13 cellular contexts compared by ENCODE assay signal in genomic region chr7:39507866-39508551, GRCh38. TPM values are rescaled to one million over a fixed set of nuclear protein-coding genes. Genes with fewer than 3 reads are reported as not detected.
DNase-seq lines count a peak whose midpoint lies in the region; ATAC-seq and TF ChIP-seq lines count a peak whose summit lies in the region.
"Had no signal": no experiment of that assay in that cellular context is flagged by ENCODE, and none has a peak within 500 bp of the region (broad histone marks: within the 10 kb centered on the region; RNA-seq: fewer than 3 reads in every experiment).

No MANE protein-coding gene starts in this region.

- H3K36me3 ChIP-seq in SK-N-SH (replicated peaks in 1 of 2; ENCODE audit: control insufficient read depth in 1 of 2, insufficient read depth in 2 of 2, low read length in 1 of 2) (no peaks in the 10 kb centered on the region), neuronal stem cell (replicated peaks in 1 of 2; ENCODE audit: control insufficient read depth in 2 of 2, insufficient read depth in 2 of 2, low read length in 2 of 2) (no peaks in the 10 kb centered on the region)
- H3K36me3 ChIP-seq: neutrophil, tibial nerve had no signal

- no peaks in the 10 kb centered on the region for H4K20me1 ChIP-seq in SK-N-SH (ENCODE audit: insufficient read depth)

- no peak for ATAC-seq in SK-N-SH treated with all-trans-retinoic acid at 6 μM for 48 hours
- peak; percentile 78 for ATAC-seq in HG02981 (IDR thresholded peaks at IDR 0.05; ENCODE audit: unreplicated experiment)
- no peak for ATAC-seq in GM19452 (IDR thresholded peaks at IDR 0.05; ENCODE audit: unreplicated experiment)
- ATAC-seq in GM18870 (IDR thresholded peaks at IDR 0.05; ENCODE audit: unreplicated experiment) = no peak
- ATAC-seq: A549, body of pancreas had no signal

- no peak overlapping the region for H3K4me2 ChIP-seq in SK-N-SH
- H3K4me2 ChIP-seq in neuronal stem cell (ENCODE audit: insufficient read depth, low read length, poor library complexity, severe bottlenecking) = no peak overlapping the region
- H3K4me2 ChIP-seq: A549 had no signal

- H3K79me2 ChIP-seq in SK-N-SH (ENCODE audit: insufficient read depth) = no peaks in the 10 kb centered on the region

- TF ChIP-seq CTCF in SK-N-SH (IDR thresholded peaks at IDR 0.05) = no peak

- POLR2A ChIA-PET in SK-N-SH (lab: Yijun Ruan, JAX) = no interaction called here

- H2BK12ac ChIP-seq in neuronal stem cell (ENCODE audit: low read length) = no peak overlapping the region

- H2BK15ac ChIP-seq in neuronal stem cell (ENCODE audit: low read length) = no peak overlapping the region

- no peak overlapping the region for H4K91ac ChIP-seq in neuronal stem cell (ENCODE audit: low read depth, low read length, poor library complexity)

- no peak for DNase-seq in SK-N-SH
- DNase-seq in NOMO-1 treated with DMSO at 0.1 percent for 48 hours (lab: John Stamatoyannopoulos, UW; ENCODE audit: unreplicated experiment) = peak; percentile 40
- no peak for DNase-seq in neuronal stem cell (ENCODE audit: low spot score)
- DNase-seq in NCI-H524 treated with DMSO at 0.1 percent for 48 hours (lab: John Stamatoyannopoulos, UW) = no peak
- DNase-seq: body of pancreas, SIG-M5 had no signal

- no peak overlapping the region for H2AK5ac ChIP-seq in neuronal stem cell (ENCODE audit: low read depth, low read length)

- peaks cover 15% of the 10 kb centered on the region for H3F3A ChIP-seq in SK-N-SH (replicated peaks; ENCODE audit: insufficient read depth)

- no peak for TF ChIP-seq EP300 in SK-N-SH (IDR thresholded peaks at IDR 0.05; ENCODE audit: borderline replicate concordance in 1 of 2, low read depth in 1 of 2, low read length in 1 of 2)

- H3K9ac ChIP-seq in SK-N-SH (no peak overlapping the region), neuronal stem cell (ENCODE audit: low read depth, low read length, poor library complexity) (no peak overlapping the region)

- H2BK120ac ChIP-seq in neuronal stem cell (ENCODE audit: low read depth, low read length) = no peak overlapping the region

- H3K4me1 ChIP-seq in SK-N-SH (ENCODE audit: control insufficient read depth in 1 of 2, insufficient read depth in 2 of 2, low read depth in 1 of 2, low read length in 1 of 2) = peaks cover 0 to 10% of the 10 kb centered on the region in 2 experiments; a peak in 1 of 4 replicates
- H3K4me1 ChIP-seq in neuronal stem cell (ENCODE audit: control insufficient read depth in 2 of 2, insufficient read depth in 1 of 2, low read depth in 1 of 2, low read length in 2 of 2) = no peaks in the 10 kb centered on the region
- H3K4me1 ChIP-seq: body of pancreas, tibial nerve had no signal

- H3K4me3 ChIP-seq in SK-N-SH (ENCODE audit: low read depth in 2 of 2, low read length in 1 of 2) (no peak overlapping the region), neuronal stem cell (ENCODE audit: low read length in 2 of 2) (no peak overlapping the region)
- H3K4me3 ChIP-seq: A549, body of pancreas, tibial nerve had no signal

- no peak overlapping the region for H3K23ac ChIP-seq in neuronal stem cell (ENCODE audit: low read depth, low read length, poor library complexity)

- peak overlapping the region; percentile 19 for H4K8ac ChIP-seq in neuronal stem cell (ENCODE audit: low read depth, low read length)

- H3K27me3 ChIP-seq in SK-N-SH (ENCODE audit: insufficient read depth) (no peaks in the 10 kb centered on the region), neuronal stem cell (ENCODE audit: control insufficient read depth in 3 of 3, insufficient read depth in 3 of 3, low read depth in 1 of 3, low read length in 3 of 3) (no peaks in the 10 kb centered on the region)
- H3K27me3 ChIP-seq: body of pancreas, neutrophil, tibial nerve had no signal

- 59% methylated on average over 8 of the region's 8 CpGs for WGBS in SK-N-SH (ENCODE audit: low lambda C conversion rate)
- no CpG with 5 or more reads among the region's 8 CpGs for WGBS in neuronal stem cell (ENCODE audit: extremely low coverage in 2 of 2, insufficient read length in 2 of 2, insufficient replicate concordance in 1 of 2), 2 donors

- no peaks in the 10 kb centered on the region for H3K9me3 ChIP-seq in SK-N-SH
- no peaks in the 10 kb centered on the region for H3K9me3 ChIP-seq in neuronal stem cell (replicated peaks in 1 of 2; ENCODE audit: control insufficient read depth in 2 of 2, insufficient read depth in 1 of 2, low read depth in 1 of 2, low read length in 2 of 2)
- H3K9me3 ChIP-seq: A549, body of pancreas, neutrophil, tibial nerve had no signal

- H3K14ac ChIP-seq in neuronal stem cell (ENCODE audit: low read length) = no peak overlapping the region

- CTCF ChIA-PET in SK-N-SH (lab: Yijun Ruan, JAX) = interaction anchor here (0.8 kb wide), 1 partner anchor 158 kb away, joined by 3 read pairs; no protein-coding TSS in a partner anchor

- no peak overlapping the region for H3K4ac ChIP-seq in neuronal stem cell (ENCODE audit: low read length)

- H2AFZ ChIP-seq in SK-N-SH (ENCODE audit: low read depth) (no peak overlapping the region), neuronal stem cell (ENCODE audit: low read length) (no peak overlapping the region)

- no peaks in the 10 kb centered on the region for H3K9me2 ChIP-seq in SK-N-SH

- no peak overlapping the region for H3K27ac ChIP-seq in SK-N-SH (ENCODE audit: low read depth in 2 of 2, low read length in 1 of 2)
- no peak overlapping the region for H3K27ac ChIP-seq in neuronal stem cell (replicated peaks; ENCODE audit: low read length)
- H3K27ac ChIP-seq: A549, body of pancreas, neutrophil, tibial nerve had no signal

- no peak for TF ChIP-seq RAD21 in SK-N-SH (IDR thresholded peaks at IDR 0.05; ENCODE audit: low read length)

- no peaks in the 10 kb centered on the region for H3K79me1 ChIP-seq in neuronal stem cell (ENCODE audit: low read depth, low read length)

- no peak overlapping the region for H2BK5ac ChIP-seq in neuronal stem cell (ENCODE audit: low read length)

- no peak overlapping the region for H3K18ac ChIP-seq in neuronal stem cell (ENCODE audit: low read length)

TF ChIP-seq in SK-N-SH, 30 proteins besides CTCF, POLR2A, EP300 and RAD21:
- no peak for TF ChIP-seq IRF3 (IDR thresholded peaks at IDR 0.05; ENCODE audit: low read depth, low read length)
- no peak for TF ChIP-seq GABPA (IDR thresholded peaks at IDR 0.05; ENCODE audit: low read depth)
- peak; percentile 71; the same call in 1 of the 2 replicates for TF ChIP-seq MAX (IDR thresholded peaks at IDR 0.05; ENCODE audit: low read depth)
- TF ChIP-seq NFIC (IDR thresholded peaks at IDR 0.05; ENCODE audit: borderline replicate concordance) = peak; percentile 16; the same call in 1 of the 2 replicates
TF ChIP-seq in SK-N-SH: peak in this region for 2.

TF ChIP-seq in SK-N-SH treated with all-trans-retinoic acid at 6 μM for 48 hours, 23 proteins besides CTCF, POLR2A, EP300 and RAD21 (continues in another document):
- TF ChIP-seq ZFP3 (CRISPR knock-in tag; IDR thresholded peaks at IDR 0.05) = no peak
- TF ChIP-seq TCF4 (CRISPR knock-in tag; IDR thresholded peaks at IDR 0.05; ENCODE audit: borderline replicate concordance) = no peak
- TF ChIP-seq RARB (CRISPR knock-in tag; IDR thresholded peaks at IDR 0.05) = no peak
- TF ChIP-seq ARNTL (CRISPR knock-in tag; IDR thresholded peaks at IDR 0.05; ENCODE audit: borderline replicate concordance, low read depth) = no peak
- TF ChIP-seq TOX (CRISPR knock-in tag; IDR thresholded peaks at IDR 0.05; ENCODE audit: borderline replicate concordance) = no peak
- no peak for TF ChIP-seq ZNF8 (CRISPR knock-in tag; IDR thresholded peaks at IDR 0.05)
- no peak for TF ChIP-seq PATZ1 (CRISPR knock-in tag; IDR thresholded peaks at IDR 0.05; ENCODE audit: borderline replicate concordance)
- TF ChIP-seq ESRRG (CRISPR knock-in tag; IDR thresholded peaks at IDR 0.05) = no peak
- TF ChIP-seq ZFP30 (CRISPR knock-in tag; IDR thresholded peaks at IDR 0.05) = no peak
- no peak for TF ChIP-seq PPARA (CRISPR knock-in tag; IDR thresholded peaks at IDR 0.05; ENCODE audit: borderline replicate concordance)
- TF ChIP-seq GLIS3 (CRISPR knock-in tag; IDR thresholded peaks at IDR 0.05) = no peak
- no peak for TF ChIP-seq ZNF70 (CRISPR knock-in tag; IDR thresholded peaks at IDR 0.05)
- TF ChIP-seq ISL1 (CRISPR knock-in tag; IDR thresholded peaks at IDR 0.05) = no peak

RNA-seq across cellular contexts. Expression of gene YAE1, which starts 58.2 kb away (rescaled TPM):
- 30.7 and 39.8 TPM in 2 replicates for polyA plus RNA-seq in SK-N-SH (2012; rRNA removed)
- 42.8 and 60.8 TPM in 2 replicates for polyA plus RNA-seq in SK-N-SH (2012; cell fraction: cytosol; rRNA removed)
- 21.6 and 31.7 TPM in 2 replicates for polyA plus RNA-seq in SK-N-SH (2012; cell fraction: nucleus; rRNA removed)
- polyA plus RNA-seq in neuronal stem cell (2013, experiment 1 of 2) = 33.0 TPM
- 31.4 TPM for polyA plus RNA-seq in neuronal stem cell (2013, experiment 2 of 2)
